Comparison of ENCODE assay signal across 12 cellular contexts in the genomic region with DNA sequence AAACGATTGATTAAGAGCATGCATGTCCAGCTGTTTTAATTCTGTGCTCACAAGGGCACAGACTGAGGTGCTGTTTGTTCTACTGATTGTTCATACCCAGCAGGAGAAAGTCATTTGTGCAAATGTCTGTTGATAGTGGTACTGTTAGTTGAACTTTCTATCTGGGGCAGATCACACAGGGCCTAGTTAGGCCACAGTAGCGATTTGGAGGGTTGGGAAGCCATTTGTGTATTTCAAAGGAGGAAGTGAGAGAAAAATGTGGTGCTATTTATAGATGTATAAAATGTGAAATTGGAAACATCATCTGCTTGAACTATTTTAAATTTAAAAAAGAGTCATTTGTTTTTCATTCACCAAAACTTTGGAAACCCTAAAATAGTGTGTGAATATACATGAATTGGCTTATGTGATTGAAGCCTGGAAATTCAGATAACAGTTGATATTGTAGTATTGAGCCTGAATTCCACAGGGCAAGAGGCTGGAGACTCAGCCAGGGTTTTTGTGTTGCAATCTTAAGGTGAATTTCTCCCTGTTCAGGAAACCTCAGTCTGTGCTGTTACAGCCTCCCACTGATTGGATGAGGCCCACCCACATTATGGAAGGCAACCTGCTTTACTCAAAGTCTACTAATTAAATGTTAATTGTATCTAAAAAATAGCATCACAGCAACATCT.
A peak's percentile ranks its signal among the peaks of the same experiment; 100 is the strongest.
DNase-seq lines count a peak whose midpoint lies in the region; ATAC-seq and TF ChIP-seq lines count a peak whose summit lies in the region.
"Had no signal": no experiment of that assay in that cellular context is flagged by ENCODE, and none has a peak within 500 bp of the region (broad histone marks: within the 10 kb centered on the region; RNA-seq: fewer than 3 reads in every experiment).

No MANE protein-coding gene starts in this region.

- peak overlapping the region; percentile 65 for H3K4me2 ChIP-seq in OCI-LY3 (ENCODE audit: low read length)

- peak overlapping the region; percentile 34 for H3K4me3 ChIP-seq in OCI-LY3 (ENCODE audit: low read length)
- H3K4me3 ChIP-seq: ascending aorta, upper lobe of right lung had no signal

- no peaks in the 10 kb centered on the region for H3K9me3 ChIP-seq in OCI-LY3 (ENCODE audit: insufficient read depth, low read length)
- H3K9me3 ChIP-seq: ascending aorta, upper lobe of right lung had no signal

- DNase-seq in nephron progenitor cell (no peak), NCI-H2029 treated with DMSO at 0.1 percent for 48 hours (lab: John Stamatoyannopoulos, UW) (no peak)
- no peak for DNase-seq in activated naive CD4-positive, alpha-beta T cell (lab: John Stamatoyannopoulos, UW)
- DNase-seq: DMS 273 treated with DMSO at 0.1 percent for 48 hours, NCI-H1105 treated with DMSO at 0.1 percent for 48 hours, right cardiac atrium, upper lobe of right lung had no signal

- peak overlapping the region; percentile 50; the same call in 1 of the 2 replicates for H3K9ac ChIP-seq in OCI-LY3 (ENCODE audit: low read length)

- H3K4me1 Mint-ChIP-seq in nephron progenitor cell: no peaks in the 10 kb centered on the region

- no peaks in the 10 kb centered on the region for H3K79me2 ChIP-seq in OCI-LY3 (ENCODE audit: low read length)

- H3K36me3 Mint-ChIP-seq in nephron progenitor cell (ENCODE audit: low read depth): no peaks in the 10 kb centered on the region

- H3K27me3 Mint-ChIP-seq in nephron progenitor cell (ENCODE audit: low read depth, poor library complexity): no peaks in the 10 kb centered on the region

- H3K9me3 Mint-ChIP-seq in nephron progenitor cell: peaks cover 1% of the 10 kb centered on the region

- H3K27ac ChIP-seq in OCI-LY3 (ENCODE audit: low read length): peak overlapping the region; percentile 91
- H3K27ac ChIP-seq: ascending aorta, upper lobe of right lung had no signal

- H2AFZ ChIP-seq in OCI-LY3 (ENCODE audit: low read depth, low read length): peak overlapping the region; percentile 58

- H3K36me3 ChIP-seq in OCI-LY3 (replicated peaks; ENCODE audit: low read depth, low read length): peaks cover 2% of the 10 kb centered on the region
- H3K36me3 ChIP-seq: ascending aorta, upper lobe of right lung had no signal

- no peak overlapping the region for H3K4me3 Mint-ChIP-seq in nephron progenitor cell

- ATAC-seq in GM18868 (IDR thresholded peaks at IDR 0.05; ENCODE audit: unreplicated experiment) (peak; percentile 89), HG02884 (IDR thresholded peaks at IDR 0.05; ENCODE audit: unreplicated experiment) (peak; percentile 59), GM21717 (IDR thresholded peaks at IDR 0.05; ENCODE audit: unreplicated experiment) (no peak)
- ATAC-seq: right cardiac atrium, upper lobe of right lung had no signal

- no peaks in the 10 kb centered on the region for H3K27me3 ChIP-seq in OCI-LY3 (ENCODE audit: low read depth, low read length)
- H3K27me3 ChIP-seq: ascending aorta, upper lobe of right lung had no signal

- TF ChIP-seq CTCF in OCI-LY3 (IDR thresholded peaks at IDR 0.05; ENCODE audit: low read depth, low read length) (no peak), nephron progenitor cell (IDR thresholded peaks at IDR 0.05) (no peak)

- H4K20me1 ChIP-seq in OCI-LY3 (ENCODE audit: insufficient read depth, low read length): no peaks in the 10 kb centered on the region

- H3K27ac Mint-ChIP-seq in nephron progenitor cell: peak overlapping the region; percentile 35

- H3K4me1 ChIP-seq in OCI-LY3 (ENCODE audit: low read length): peaks cover 50% of the 10 kb centered on the region
- H3K4me1 ChIP-seq: upper lobe of right lung had no signal
